ENCODE assay signal across 21 cellular contexts in genomic region chr2:15181092-15181745, GRCh38.
"Had no signal": no experiment of that assay in that cellular context is flagged by ENCODE, and none has a peak within 500 bp of the region (broad histone marks: within the 10 kb centered on the region; RNA-seq: fewer than 3 reads in every experiment).

No MANE protein-coding gene starts in this region.

- DNase-seq: activated CD4-positive, alpha-beta T cell treated with anti-CD3 and anti-CD28 coated beads for 36 hours; activated CD8-positive, alpha-beta memory T cell treated with anti-CD3 and anti-CD28 coated beads, Interleukin-2, amount 10 ng/mL, durations not matched to agents 7 days and 5 days; activated effector memory CD4-positive, alpha-beta T cell treated with Interleukin-2 at 50 U/mL for 16 hours; activated naive CD4-positive, alpha-beta T cell; activated T-cell treated with anti-CD3 and anti-CD28 coated beads, Interleukin-2, amount 50 U/mL, for 24 hours; amniotic stem cell; body of pancreas; central memory CD4-positive, alpha-beta T cell; KG1; NCI-H1092 treated with DMSO at 0.1 percent for 48 hours; NCI-H1436; NCI-H1694 treated with DMSO at 0.1 percent for 48 hours; NCI-H2029 treated with DMSO at 0.1 percent for 48 hours; NCI-H510A treated with DMSO at 0.1 percent for 48 hours; SIG-M5; T-cell; T-helper 2 cell; T1000; WERI-Rb-1 had no signal

- H3K36me3 ChIP-seq: WERI-Rb-1 had no signal

- H3K4me3 ChIP-seq: ascending aorta, body of pancreas, SK-N-MC had no signal

- ATAC-seq: activated CD4-positive, alpha-beta T cell treated with anti-CD3 and anti-CD28 coated beads for 36 hours; activated CD8-positive, alpha-beta memory T cell treated with anti-CD3 and anti-CD28 coated beads, Interleukin-2, amount 10 ng/mL, durations not matched to agents 7 days and 5 days; body of pancreas; T-cell had no signal

- H3K4me1 ChIP-seq: ascending aorta, body of pancreas had no signal

- H3K27ac ChIP-seq: ascending aorta, body of pancreas, SK-N-MC, WERI-Rb-1 had no signal

- H3K27me3 ChIP-seq: ascending aorta, body of pancreas had no signal

- H3K9me3 ChIP-seq: ascending aorta, body of pancreas had no signal
